Comparison of ENCODE assay signal across 17 cellular contexts in the genomic region with DNA sequence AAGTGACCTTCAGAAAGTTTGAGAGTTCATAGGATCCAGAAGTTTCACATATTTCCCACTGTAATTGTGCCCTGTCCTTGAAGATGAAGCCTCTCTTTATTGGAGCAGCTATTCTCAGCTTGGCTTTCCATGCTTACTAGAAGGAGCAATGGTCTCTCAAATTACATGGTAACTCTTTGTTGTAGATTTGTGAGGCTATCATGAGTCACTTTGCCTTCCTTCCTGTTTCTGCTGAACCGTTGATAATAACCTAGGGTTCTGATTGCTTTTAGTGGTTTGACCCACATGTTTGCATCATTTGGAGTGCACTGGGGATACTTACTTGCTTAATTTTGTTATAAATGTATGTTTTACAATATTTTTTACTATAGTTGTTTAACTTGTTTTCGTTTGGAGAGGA.
DNase-seq lines count a peak whose midpoint lies in the region; ATAC-seq, FAIRE-seq and TF ChIP-seq lines count a peak whose summit lies in the region.
"Had no signal": no experiment of that assay in that cellular context is flagged by ENCODE, and none has a peak within 500 bp of the region (broad histone marks: within the 10 kb centered on the region; RNA-seq: fewer than 3 reads in every experiment).

No MANE protein-coding gene starts in this region.

- no peaks in the 10 kb centered on the region for H4K20me1 ChIP-seq in H1 (replicated peaks in 1 of 2; ENCODE audit: control insufficient read depth in 1 of 2, insufficient read depth in 2 of 2, low read length in 2 of 2)

- no peaks in the 10 kb centered on the region for H3K36me3 ChIP-seq in H1 (ENCODE audit: control insufficient read depth in 2 of 4, insufficient read depth in 4 of 4, low read length in 3 of 4)

- H3K23me2 ChIP-seq in H1 (ENCODE audit: low read depth, low read length) = no peaks in the 10 kb centered on the region

- WGBS in H1 (ENCODE audit: extremely low coverage in 1 of 2, insufficient coverage in 1 of 2, insufficient read length in 1 of 2, insufficient replicate concordance in 2 of 2, low coverage in 1 of 2, low lambda C conversion rate in 2 of 2, missing lambda C conversion rate in 1 of 2), 2 experiments = 98% methylated on average over 2 of the region's 2 CpGs; no CpG with 5 or more reads in 1 of the 2 experiments

- no peak overlapping the region for H2BK15ac ChIP-seq in H1 (ENCODE audit: low read length)

- peak; percentile 1 for DNase-seq in NCI-H2196 (lab: John Stamatoyannopoulos, UW; ENCODE audit: unreplicated experiment)
- no peak for DNase-seq in NCI-H2196 treated with DMSO at 0.1 percent for 48 hours (lab: John Stamatoyannopoulos, UW; ENCODE audit: unreplicated experiment)
- peak; percentile 64 for DNase-seq in RKO (ENCODE audit: low spot score)
- DNase-seq in H1 (ENCODE audit: low read depth in 1 of 2, low spot score in 2 of 2) = no peak
- DNase-seq in NCI-H2081 (lab: John Stamatoyannopoulos, UW) = no peak
- DNase-seq in T-helper 9 cell = no peak
- DNase-seq: 8988T; activated CD4-positive, alpha-beta memory T cell treated with anti-CD3 and anti-CD28 coated beads for 36 hours; DMS 273 treated with DMSO at 0.1 percent for 48 hours; islet precursor cell; NCI-H446; right cardiac atrium; substantia nigra had no signal

- no peak overlapping the region for H2BK20ac ChIP-seq in H1 (ENCODE audit: low read length)

- no peak for TF ChIP-seq CTCF in H1 (IDR thresholded peaks at IDR 0.05; ENCODE audit: control extremely low read depth in 1 of 3, insufficient read depth in 1 of 3, low read depth in 1 of 3, low read length in 3 of 3)

- no peak overlapping the region for H3K4me2 ChIP-seq in H1 (ENCODE audit: insufficient read depth in 1 of 2, low read depth in 2 of 2, low read length in 2 of 2)

- no peak for FAIRE-seq in H1 (lab: Jason Lieb, UNC)
- FAIRE-seq: GM12891 had no signal

- peak overlapping the region; percentile 83; the same call in 1 of the 2 replicates for H2AFZ ChIP-seq in H1 (ENCODE audit: low read length)

- peaks cover 0 to 3% (median 0%) of the 10 kb centered on the region in 4 experiments; a peak in 1 of 7 replicates for H3K4me1 ChIP-seq in H1 (replicated peaks in 1 of 4; ENCODE audit: control insufficient read depth in 3 of 4, insufficient read depth in 4 of 4, low read length in 3 of 4)

- no peak overlapping the region for H3K14ac ChIP-seq in H1 (ENCODE audit: insufficient read length)

- CTCF ChIA-PET in H1 (lab: Charles Lee; ENCODE audit: partially characterized antibody) = no interaction called here

- no peak overlapping the region for H3K56ac ChIP-seq in H1 (replicated peaks; ENCODE audit: insufficient read length, low read depth, low read length)

- no peak for TF ChIP-seq EP300 in H1 (IDR thresholded peaks at IDR 0.05; ENCODE audit: borderline replicate concordance in 1 of 2, low read depth in 2 of 2, low read length in 2 of 2)

- TF ChIP-seq POLR2A in H1 (IDR thresholded peaks at IDR 0.05; ENCODE audit: control extremely low read depth in 1 of 2, low read depth in 2 of 2, low read length in 2 of 2) = no peak

- POLR2A ChIA-PET in H1 (lab: Charles Lee; ENCODE audit: partially characterized antibody) = no interaction called here

- H3K27me3 ChIP-seq in H1 (replicated peaks in 1 of 4; ENCODE audit: control insufficient read depth in 3 of 4, extremely low read depth in 1 of 4, insufficient read depth in 3 of 4, low read length in 3 of 4) = no peaks in the 10 kb centered on the region; a peak in 1 of 7 replicates

- no peak overlapping the region for H3K4ac ChIP-seq in H1 (replicated peaks; ENCODE audit: insufficient read length, low read depth, low read length)

- H3K9me3 ChIP-seq in H1 (ENCODE audit: insufficient read depth in 2 of 2, low read depth in 1 of 2, low read length in 1 of 2) = no peaks in the 10 kb centered on the region

- no peak overlapping the region for H4K8ac ChIP-seq in H1 (ENCODE audit: extremely low read depth, insufficient read depth, low read length)

- H3K79me2 ChIP-seq in H1 (ENCODE audit: control insufficient read depth in 1 of 2, insufficient read depth in 2 of 2, low read length in 2 of 2) = no peaks in the 10 kb centered on the region

- TF ChIP-seq RAD21 in H1 (IDR thresholded peaks at IDR 0.05 in 1 of 2, conservative IDR thresholded peaks at IDR 0.05 in 1 of 2; ENCODE audit: low read depth in 2 of 2, low read length in 2 of 2) = no peak

- no peak overlapping the region for H2BK120ac ChIP-seq in H1 (replicated peaks; ENCODE audit: low read depth, low read length)

- no peak overlapping the region for H3K27ac ChIP-seq in H1 (ENCODE audit: low read depth, low read length)
- H3K27ac ChIP-seq: SK-N-MC had no signal

- H3K23ac ChIP-seq in H1 (ENCODE audit: insufficient read length) = no peak overlapping the region

- H3K9ac ChIP-seq in H1 (replicated peaks in 1 of 4; ENCODE audit: extremely low read depth in 1 of 4, low read depth in 3 of 4, low read length in 3 of 4) = no peak overlapping the region

- no peak overlapping the region for H2BK5ac ChIP-seq in H1 (ENCODE audit: low read depth, low read length)

- no peak for ATAC-seq in GM21619 (IDR thresholded peaks at IDR 0.05; ENCODE audit: unreplicated experiment)
- ATAC-seq in HG03354 (IDR thresholded peaks at IDR 0.05; ENCODE audit: poor library complexity, severe bottlenecking, unreplicated experiment) = no peak
- ATAC-seq: right cardiac atrium had no signal

- H3K4me3 ChIP-seq in H1 (ENCODE audit: extremely low read depth in 1 of 4, insufficient read depth in 2 of 4, low read depth in 3 of 4, low read length in 4 of 4) = no peak overlapping the region
- H3K4me3 ChIP-seq: SK-N-MC had no signal

- no peak overlapping the region for H2AK5ac ChIP-seq in H1 (ENCODE audit: low read depth, low read length)

- no peak overlapping the region for H4K91ac ChIP-seq in H1 (replicated peaks; ENCODE audit: insufficient read length, low read length)

- H2BK12ac ChIP-seq in H1 (ENCODE audit: low read depth, low read length) = no peak overlapping the region

- H3K18ac ChIP-seq in H1 (ENCODE audit: extremely low read depth, low read length) = no peak overlapping the region

- no peaks in the 10 kb centered on the region for H3K79me1 ChIP-seq in H1 (ENCODE audit: low read depth, low read length)

- H4K5ac ChIP-seq in H1 (ENCODE audit: insufficient read length, low read depth, low read length) = no peak overlapping the region

TF ChIP-seq in H1, 55 proteins besides CTCF, POLR2A, EP300 and RAD21:
- TF ChIP-seq CTBP2 (IDR thresholded peaks at IDR 0.05; ENCODE audit: borderline replicate concordance, insufficient read depth, insufficient read length, low read length) = no peak
- TF ChIP-seq HDAC2 (IDR thresholded peaks at IDR 0.05; ENCODE audit: borderline replicate concordance in 1 of 2, low read depth in 2 of 2, low read length in 2 of 2) = no peak
- TF ChIP-seq CREB1 (IDR thresholded peaks at IDR 0.05) = no peak
- no peak for TF ChIP-seq SAP30 (IDR thresholded peaks at IDR 0.05; ENCODE audit: insufficient read depth, insufficient replicate concordance, low read length)
- TF ChIP-seq BRCA1 (IDR thresholded peaks at IDR 0.05; ENCODE audit: low read depth, low read length) = no peak
- TF ChIP-seq CHD2 (IDR thresholded peaks at IDR 0.05; ENCODE audit: low read length) = no peak
- TF ChIP-seq CBX8 (IDR thresholded peaks at IDR 0.05; ENCODE audit: borderline replicate concordance, low read depth, low read length) = no peak
- no peak for TF ChIP-seq SP4 (IDR thresholded peaks at IDR 0.05; ENCODE audit: low read length)
- TF ChIP-seq TAF7 (optimal IDR thresholded peaks at IDR 0.05; ENCODE audit: borderline replicate concordance, low read depth, low read length) = no peak
- TF ChIP-seq RBBP5 (IDR thresholded peaks at IDR 0.05; ENCODE audit: borderline replicate concordance, low read depth, low read length) = no peak
- no peak for TF ChIP-seq TAF1 (IDR thresholded peaks at IDR 0.05; ENCODE audit: low read depth, low read length)
- TF ChIP-seq POU5F1 (IDR thresholded peaks at IDR 0.05; ENCODE audit: low read depth, low read length) = no peak
- no peak for TF ChIP-seq TEAD4 (IDR thresholded peaks at IDR 0.05; ENCODE audit: low read depth, low read length)
- no peak for TF ChIP-seq BCL11A (IDR thresholded peaks at IDR 0.05; ENCODE audit: low read depth in 2 of 2, low read length in 2 of 2)
- no peak for TF ChIP-seq SIN3A (conservative IDR thresholded peaks at IDR 0.05 in 1 of 2, IDR thresholded peaks at IDR 0.05 in 1 of 2; ENCODE audit: low read depth in 1 of 2, low read length in 2 of 2)
- TF ChIP-seq TCF12 (IDR thresholded peaks at IDR 0.05; ENCODE audit: low read depth, low read length) = no peak
- TF ChIP-seq, protein P1, sequence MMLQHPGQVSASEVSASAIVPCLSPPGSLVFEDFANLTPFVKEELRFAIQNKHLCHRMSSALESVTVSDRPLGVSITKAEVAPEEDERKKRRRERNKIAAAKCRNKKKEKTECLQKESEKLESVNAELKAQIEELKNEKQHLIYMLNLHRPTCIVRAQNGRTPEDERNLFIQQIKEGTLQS (IDR thresholded peaks at IDR 0.05; ENCODE audit: insufficient read depth, low read depth, low read length) = no peak
TF ChIP-seq in H1: peak in this region for 0.

Comparison
In these comparisons a context has a peak if more than half of its experiments do, and no peak if none do; other contexts are left out.
1. DNase-seq: peak in NCI-H2196 (single experiment) and RKO (single experiment); none in NCI-H2196 treated with DMSO at 0.1 percent for 48 hours (single experiment), H1 (0 of 2), NCI-H2081 (0 of 2) and T-helper 9 cell (single experiment).